ENCODE assay signal across 8 cellular contexts in the genomic region with DNA sequence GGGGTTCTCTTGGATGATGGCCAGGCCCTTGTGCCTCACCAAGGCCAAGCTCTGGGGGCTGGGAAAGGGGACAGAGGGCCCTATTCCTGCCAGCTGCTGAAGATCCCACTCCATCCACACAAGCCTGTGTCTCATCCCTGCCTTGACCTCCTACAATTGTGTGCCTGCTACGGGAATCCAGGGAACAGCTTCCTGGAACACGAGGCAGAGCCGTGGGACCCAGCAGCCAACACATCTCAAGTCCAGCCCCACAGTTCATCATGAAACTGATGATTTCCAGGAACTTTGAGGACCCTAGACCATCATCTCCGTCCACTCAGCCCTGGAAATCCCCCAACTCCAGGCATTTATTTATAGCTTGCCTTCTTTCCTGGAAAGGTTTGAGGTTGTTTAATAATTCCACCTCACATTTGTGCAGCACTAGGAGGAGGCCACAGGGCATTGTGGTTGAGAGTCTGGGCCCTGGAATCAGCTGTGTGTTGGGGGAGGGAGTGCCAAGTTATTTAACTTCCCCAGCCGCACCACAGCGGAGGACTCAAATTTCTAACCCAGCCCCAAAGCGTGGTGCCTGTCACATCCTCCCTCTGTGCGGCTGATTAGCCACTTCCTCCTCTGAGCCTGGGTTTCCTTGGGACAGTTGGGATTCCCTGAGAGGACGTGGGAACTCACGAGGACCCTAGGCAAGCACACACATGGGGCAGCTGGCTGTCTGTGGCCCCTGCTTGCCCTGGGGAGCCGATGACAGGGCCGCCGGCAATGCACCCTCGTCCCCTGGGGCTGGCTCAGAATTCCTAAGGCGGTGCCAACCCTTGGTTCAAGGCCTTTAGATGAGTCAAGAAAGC. TPM values are rescaled to one million over a fixed set of nuclear protein-coding genes. Genes with fewer than 3 reads are reported as not detected.
DNase-seq lines count a peak whose midpoint lies in the region; ATAC-seq, FAIRE-seq and TF ChIP-seq lines count a peak whose summit lies in the region.

No MANE protein-coding gene starts in this region.

- H3K4me3 ChIP-seq in pancreas, result no peak overlapping the region

- H3K27me3 ChIP-seq in pancreas, result no peaks in the 10 kb centered on the region

- FAIRE-seq in pancreas (lab: Jason Lieb, UNC), result no peak

- H3K27me3 Mint-ChIP-seq in IgD-negative memory B cell, result peaks cover 11% of the 10 kb centered on the region
- peaks cover 5% of the 10 kb centered on the region for H3K27me3 Mint-ChIP-seq in activated CD4-positive, alpha-beta memory T cell treated with anti-CD3 and anti-CD28 coated beads for 36 hours

- WGBS in pancreas, 2 donors, result 42 to 45% methylated on average over 15 of the region's 15 CpGs

- no peak overlapping the region for H3K27ac Mint-ChIP-seq in IgD-negative memory B cell
- no peak overlapping the region for H3K27ac Mint-ChIP-seq in activated CD4-positive, alpha-beta memory T cell treated with anti-CD3 and anti-CD28 coated beads for 36 hours

- peak; percentile 59 to 85 (median 82) for ATAC-seq in pancreas
- no peak for ATAC-seq in HG03095 (IDR thresholded peaks at IDR 0.05; ENCODE audit: unreplicated experiment)

- H3K4me1 Mint-ChIP-seq in IgD-negative memory B cell, result peaks cover 9 to 18% (median 9%) of the 10 kb centered on the region in 3 donors
- no peaks in the 10 kb centered on the region for H3K4me1 Mint-ChIP-seq in activated CD4-positive, alpha-beta memory T cell treated with anti-CD3 and anti-CD28 coated beads for 36 hours (ENCODE audit: low read depth)

- peak; percentile 89 for DNase-seq in GM03348 (ENCODE audit: low spot score)
- peak; percentile 13 for DNase-seq in activated CD4-positive, alpha-beta memory T cell treated with anti-CD3 and anti-CD28 coated beads for 36 hours
- peak; percentile 91 for DNase-seq in glomerular visceral epithelial cell (ENCODE audit: extremely low spot score)
- peak in 3 of 6 donors; percentile 25 to 69 (median 36) for DNase-seq in pancreas
- DNase-seq in activated CD4-positive, CD25-positive, alpha-beta regulatory T cell treated with anti-CD3 and anti-CD28 coated beads, Interleukin-2, amount 50 U/mL, for 72 hours, result no peak
- no peak for DNase-seq in SW 1271 (lab: John Stamatoyannopoulos, UW)

- CTCF ChIA-PET in activated CD4-positive, alpha-beta memory T cell treated with anti-CD3 and anti-CD28 coated beads for 36 hours (lab: Charles Lee), result interaction anchor here (1.8 kb wide), 1 partner anchor 12 kb away, joined by 5 read pairs; no protein-coding TSS in a partner anchor

- POLR2A ChIA-PET in activated CD4-positive, alpha-beta memory T cell treated with anti-CD3 and anti-CD28 coated beads for 36 hours (lab: Charles Lee), result no interaction called here

- no peaks in the 10 kb centered on the region for H3K9me3 ChIP-seq in pancreas

- no peaks in the 10 kb centered on the region for H3K36me3 ChIP-seq in pancreas

- H3K36me3 Mint-ChIP-seq in IgD-negative memory B cell, result peaks cover 2% of the 10 kb centered on the region
- H3K36me3 Mint-ChIP-seq in activated CD4-positive, alpha-beta memory T cell treated with anti-CD3 and anti-CD28 coated beads for 36 hours, result no peaks in the 10 kb centered on the region

- peaks cover 0 to 14% (median 0%) of the 10 kb centered on the region in 3 donors for H3K4me1 ChIP-seq in pancreas

- H3K9me3 Mint-ChIP-seq in IgD-negative memory B cell, result no peaks in the 10 kb centered on the region
- no peaks in the 10 kb centered on the region for H3K9me3 Mint-ChIP-seq in activated CD4-positive, alpha-beta memory T cell treated with anti-CD3 and anti-CD28 coated beads for 36 hours

- intact Hi-C loops in activated CD4-positive, alpha-beta memory T cell treated with anti-CD3 and anti-CD28 coated beads for 36 hours (cut with micrococcal nuclease), result loop anchor here (10.0 kb wide), 1 partner anchor 127 kb away; no protein-coding TSS in a partner anchor
- intact Hi-C loops in pancreas (cut with DNase I), result loop anchor here in 1 of 3 donors (10.0 kb wide), 2 partner anchors 117 to 437 kb away; no protein-coding TSS in a partner anchor

- peak overlapping the region in 3 of 4 donors; percentile 38 to 75 (median 62) for H3K27ac ChIP-seq in pancreas

- peak overlapping the region in 3 of 4 donors; percentile 8 to 84 (median 9) for H3K4me3 Mint-ChIP-seq in IgD-negative memory B cell
- no peak overlapping the region for H3K4me3 Mint-ChIP-seq in activated CD4-positive, alpha-beta memory T cell treated with anti-CD3 and anti-CD28 coated beads for 36 hours

- TF ChIP-seq CTCF in pancreas (IDR thresholded peaks at IDR 0.05), result no peak

RNA-seq across cellular contexts. Expression of a gene that starts 58.2 kb away (rescaled TPM):
- not detected for polyA plus RNA-seq in IgD-negative memory B cell
- total RNA-seq in activated CD4-positive, alpha-beta memory T cell treated with anti-CD3 and anti-CD28 coated beads for 36 hours, result not detected
- 1 to 10 TPM in 3 of 6 donors, under 1 TPM in 3; 0.14 to 3.6 (median 0.87) TPM for total RNA-seq in pancreas
- 1 to 10 TPM; 1.6 to 2.7 TPM for polyA plus RNA-seq in pancreas

Comparison
In these comparisons a context has a peak if more than half of its experiments do, and no peak if none do; other contexts are left out.
1. DNase-seq: peak in GM03348 (single experiment), activated CD4-positive, alpha-beta memory T cell treated with anti-CD3 and anti-CD28 coated beads for 36 hours (single experiment) and glomerular visceral epithelial cell (single experiment); none in activated CD4-positive, CD25-positive, alpha-beta regulatory T cell treated with anti-CD3 and anti-CD28 coated beads, Interleukin-2, amount 50 U/mL, for 72 hours (single experiment) and SW 1271 (0 of 2).